Comparison of ENCODE assay signal across 1 cellular context in the genomic region with DNA sequence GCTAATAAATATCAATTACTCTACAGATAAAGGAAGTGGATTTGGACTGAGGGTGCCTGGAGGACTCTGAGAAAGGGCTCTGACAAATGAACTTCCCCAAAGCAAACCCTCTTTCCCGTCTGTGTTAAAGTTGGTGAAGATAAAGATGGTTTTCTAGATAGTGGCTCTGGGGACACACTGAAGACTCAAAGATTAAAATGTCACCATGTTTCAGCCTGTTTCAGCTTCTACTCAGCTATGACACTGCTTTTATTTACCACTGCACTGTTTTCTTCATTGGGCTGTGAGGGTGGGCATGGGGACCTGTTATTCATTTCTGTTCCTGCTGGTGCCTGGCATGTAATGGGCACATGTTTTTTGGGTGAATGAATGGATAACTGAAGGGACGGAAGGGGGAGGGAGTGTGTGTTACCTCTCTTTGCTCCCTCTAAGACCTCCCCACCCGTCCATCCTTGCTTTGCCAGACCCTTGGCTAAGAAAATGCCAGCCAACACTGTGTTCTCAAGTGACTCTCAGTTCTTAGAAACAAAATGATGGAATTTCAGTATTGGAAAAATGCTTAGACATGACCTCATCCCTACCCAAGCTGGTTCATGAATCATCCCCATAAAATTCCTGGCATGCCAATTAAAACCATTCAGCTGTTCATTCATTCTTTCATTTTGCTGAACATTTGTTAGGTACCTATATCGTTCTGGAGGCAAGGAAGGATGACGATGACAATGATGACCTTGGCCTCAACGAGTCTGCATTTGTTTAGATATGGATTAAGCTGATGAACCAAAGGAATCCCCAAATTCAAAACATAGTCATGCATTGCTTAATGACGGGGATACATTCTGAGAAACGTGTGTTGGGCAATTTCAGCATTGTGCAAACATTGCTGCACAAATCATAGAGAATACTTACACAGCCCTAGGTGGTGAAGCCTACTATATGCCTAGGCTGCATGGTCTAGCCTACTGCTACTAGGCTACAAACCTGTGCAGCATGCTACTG.
A peak's percentile ranks its signal among the peaks of the same experiment; 100 is the strongest.
TF ChIP-seq lines count a peak whose summit lies in the region.

No MANE protein-coding gene starts in this region.

TF ChIP-seq in K562, 482 proteins besides CTCF, POLR2A, EP300 and RAD21 (continued from another document and continues in another):
- TF ChIP-seq, protein P1, sequence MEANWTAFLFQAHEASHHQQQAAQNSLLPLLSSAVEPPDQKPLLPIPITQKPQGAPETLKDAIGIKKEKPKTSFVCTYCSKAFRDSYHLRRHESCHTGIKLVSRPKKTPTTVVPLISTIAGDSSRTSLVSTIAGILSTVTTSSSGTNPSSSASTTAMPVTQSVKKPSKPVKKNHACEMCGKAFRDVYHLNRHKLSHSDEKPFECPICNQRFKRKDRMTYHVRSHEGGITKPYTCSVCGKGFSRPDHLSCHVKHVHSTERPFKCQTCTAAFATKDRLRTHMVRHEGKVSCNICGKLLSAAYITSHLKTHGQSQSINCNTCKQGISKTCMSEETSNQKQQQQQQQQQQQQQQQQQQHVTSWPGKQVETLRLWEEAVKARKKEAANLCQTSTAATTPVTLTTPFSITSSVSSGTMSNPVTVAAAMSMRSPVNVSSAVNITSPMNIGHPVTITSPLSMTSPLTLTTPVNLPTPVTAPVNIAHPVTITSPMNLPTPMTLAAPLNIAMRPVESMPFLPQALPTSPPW (CRISPR knock-in tag; IDR thresholded peaks at IDR 0.05), result peak; percentile 27; the same call in 1 of the 2 replicates
- TF ChIP-seq MAFF (IDR thresholded peaks at IDR 0.05; ENCODE audit: low read length) (peak; percentile 32; the same call in 1 of the 2 replicates), C11orf30 (IDR thresholded peaks at IDR 0.05; ENCODE audit: low read depth) (peak; percentile 65), CEBPB (tag; IDR thresholded peaks at IDR 0.05) (peak; percentile 97), DPF2 (IDR thresholded peaks at IDR 0.05) (peak; percentile 85), MYBL2 (IDR thresholded peaks at IDR 0.05; ENCODE audit: low read depth) (no peak), MYBL2 (CRISPR knock-in tag; IDR thresholded peaks at IDR 0.05; ENCODE audit: borderline replicate concordance) (no peak), KDM5B (IDR thresholded peaks at IDR 0.05; ENCODE audit: insufficient replicate concordance, low read depth, low read length) (no peak), SMAD2 (IDR thresholded peaks at IDR 0.05; ENCODE audit: low read depth, low read length) (no peak), EHMT2 (IDR thresholded peaks at IDR 0.05) (peak; percentile 70; the same call in 1 of the 2 replicates), MAZ (CRISPR knock-in tag; conservative IDR thresholded peaks at IDR 0.05 in 1 of 2, IDR thresholded peaks at IDR 0.05 in 1 of 2) (no peak), TAL1 (IDR thresholded peaks at IDR 0.05) (peak; percentile 87), NFRKB (IDR thresholded peaks at IDR 0.05; ENCODE audit: low read depth) (0 out of 2 replicates have a peak, but pooled peaks have one; percentile 22), ZNF507 (tag; conservative IDR thresholded peaks at IDR 0.05) (no peak), HNRNPK (IDR thresholded peaks at IDR 0.05; ENCODE audit: low read depth, low read length, poor library complexity, severe bottlenecking) (no peak), ZNF766 (CRISPR knock-in tag; conservative IDR thresholded peaks at IDR 0.05) (peak; percentile 86), IRF2 (CRISPR knock-in tag; IDR thresholded peaks at IDR 0.05) (no peak), ELF4 (CRISPR knock-in tag; IDR thresholded peaks at IDR 0.05) (0 out of 2 replicates have a peak, but pooled peaks have one; percentile 57), COPS2 (conservative IDR thresholded peaks at IDR 0.05) (no peak), SMARCE1 (IDR thresholded peaks at IDR 0.05) (peak; percentile 71; the same call in 1 of the 2 replicates), CBX1 (IDR thresholded peaks at IDR 0.05; ENCODE audit: low read depth) (no peak), SMARCA4 (IDR thresholded peaks at IDR 0.05) (peak; percentile 83), FOXA3 (CRISPR knock-in tag; conservative IDR thresholded peaks at IDR 0.05 in 1 of 2, IDR thresholded peaks at IDR 0.05 in 1 of 2) (0 out of 4 replicates have a peak, but pooled peaks of 1 of the 2 experiments have one; percentile 9), GATA2 (CRISPR knock-in tag; IDR thresholded peaks at IDR 0.05) (peak; percentile 60), NFIX (CRISPR knock-in tag; IDR thresholded peaks at IDR 0.05; ENCODE audit: low read depth) (no peak), HDAC1 (IDR thresholded peaks at IDR 0.05) (0 out of 4 replicates have a peak, but pooled peaks of 1 of the 2 experiments have one; percentile 25)
- TF ChIP-seq, protein P2, sequence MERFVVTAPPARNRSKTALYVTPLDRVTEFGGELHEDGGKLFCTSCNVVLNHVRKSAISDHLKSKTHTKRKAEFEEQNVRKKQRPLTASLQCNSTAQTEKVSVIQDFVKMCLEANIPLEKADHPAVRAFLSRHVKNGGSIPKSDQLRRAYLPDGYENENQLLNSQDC (CRISPR knock-in tag; IDR thresholded peaks at IDR 0.05), result no peak
- TF ChIP-seq, protein P3, sequence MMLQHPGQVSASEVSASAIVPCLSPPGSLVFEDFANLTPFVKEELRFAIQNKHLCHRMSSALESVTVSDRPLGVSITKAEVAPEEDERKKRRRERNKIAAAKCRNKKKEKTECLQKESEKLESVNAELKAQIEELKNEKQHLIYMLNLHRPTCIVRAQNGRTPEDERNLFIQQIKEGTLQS (IDR thresholded peaks at IDR 0.05), result peak; percentile 72
- TF ChIP-seq, protein P3 (CRISPR knock-in tag; conservative IDR thresholded peaks at IDR 0.05), result no peak
- TF ChIP-seq, protein P4, sequence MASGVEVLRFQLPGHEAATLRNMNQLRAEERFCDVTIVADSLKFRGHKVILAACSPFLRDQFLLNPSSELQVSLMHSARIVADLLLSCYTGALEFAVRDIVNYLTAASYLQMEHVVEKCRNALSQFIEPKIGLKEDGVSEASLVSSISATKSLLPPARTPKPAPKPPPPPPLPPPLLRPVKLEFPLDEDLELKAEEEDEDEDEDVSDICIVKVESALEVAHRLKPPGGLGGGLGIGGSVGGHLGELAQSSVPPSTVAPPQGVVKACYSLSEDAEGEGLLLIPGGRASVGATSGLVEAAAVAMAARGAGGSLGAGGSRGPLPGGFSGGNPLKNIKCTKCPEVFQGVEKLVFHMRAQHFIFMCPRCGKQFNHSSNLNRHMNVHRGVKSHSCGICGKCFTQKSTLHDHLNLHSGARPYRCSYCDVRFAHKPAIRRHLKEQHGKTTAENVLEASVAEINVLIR (CRISPR knock-in tag; IDR thresholded peaks at IDR 0.05), result 0 out of 2 replicates have a peak, but pooled peaks have one; percentile 35
- TF ChIP-seq, protein P5, sequence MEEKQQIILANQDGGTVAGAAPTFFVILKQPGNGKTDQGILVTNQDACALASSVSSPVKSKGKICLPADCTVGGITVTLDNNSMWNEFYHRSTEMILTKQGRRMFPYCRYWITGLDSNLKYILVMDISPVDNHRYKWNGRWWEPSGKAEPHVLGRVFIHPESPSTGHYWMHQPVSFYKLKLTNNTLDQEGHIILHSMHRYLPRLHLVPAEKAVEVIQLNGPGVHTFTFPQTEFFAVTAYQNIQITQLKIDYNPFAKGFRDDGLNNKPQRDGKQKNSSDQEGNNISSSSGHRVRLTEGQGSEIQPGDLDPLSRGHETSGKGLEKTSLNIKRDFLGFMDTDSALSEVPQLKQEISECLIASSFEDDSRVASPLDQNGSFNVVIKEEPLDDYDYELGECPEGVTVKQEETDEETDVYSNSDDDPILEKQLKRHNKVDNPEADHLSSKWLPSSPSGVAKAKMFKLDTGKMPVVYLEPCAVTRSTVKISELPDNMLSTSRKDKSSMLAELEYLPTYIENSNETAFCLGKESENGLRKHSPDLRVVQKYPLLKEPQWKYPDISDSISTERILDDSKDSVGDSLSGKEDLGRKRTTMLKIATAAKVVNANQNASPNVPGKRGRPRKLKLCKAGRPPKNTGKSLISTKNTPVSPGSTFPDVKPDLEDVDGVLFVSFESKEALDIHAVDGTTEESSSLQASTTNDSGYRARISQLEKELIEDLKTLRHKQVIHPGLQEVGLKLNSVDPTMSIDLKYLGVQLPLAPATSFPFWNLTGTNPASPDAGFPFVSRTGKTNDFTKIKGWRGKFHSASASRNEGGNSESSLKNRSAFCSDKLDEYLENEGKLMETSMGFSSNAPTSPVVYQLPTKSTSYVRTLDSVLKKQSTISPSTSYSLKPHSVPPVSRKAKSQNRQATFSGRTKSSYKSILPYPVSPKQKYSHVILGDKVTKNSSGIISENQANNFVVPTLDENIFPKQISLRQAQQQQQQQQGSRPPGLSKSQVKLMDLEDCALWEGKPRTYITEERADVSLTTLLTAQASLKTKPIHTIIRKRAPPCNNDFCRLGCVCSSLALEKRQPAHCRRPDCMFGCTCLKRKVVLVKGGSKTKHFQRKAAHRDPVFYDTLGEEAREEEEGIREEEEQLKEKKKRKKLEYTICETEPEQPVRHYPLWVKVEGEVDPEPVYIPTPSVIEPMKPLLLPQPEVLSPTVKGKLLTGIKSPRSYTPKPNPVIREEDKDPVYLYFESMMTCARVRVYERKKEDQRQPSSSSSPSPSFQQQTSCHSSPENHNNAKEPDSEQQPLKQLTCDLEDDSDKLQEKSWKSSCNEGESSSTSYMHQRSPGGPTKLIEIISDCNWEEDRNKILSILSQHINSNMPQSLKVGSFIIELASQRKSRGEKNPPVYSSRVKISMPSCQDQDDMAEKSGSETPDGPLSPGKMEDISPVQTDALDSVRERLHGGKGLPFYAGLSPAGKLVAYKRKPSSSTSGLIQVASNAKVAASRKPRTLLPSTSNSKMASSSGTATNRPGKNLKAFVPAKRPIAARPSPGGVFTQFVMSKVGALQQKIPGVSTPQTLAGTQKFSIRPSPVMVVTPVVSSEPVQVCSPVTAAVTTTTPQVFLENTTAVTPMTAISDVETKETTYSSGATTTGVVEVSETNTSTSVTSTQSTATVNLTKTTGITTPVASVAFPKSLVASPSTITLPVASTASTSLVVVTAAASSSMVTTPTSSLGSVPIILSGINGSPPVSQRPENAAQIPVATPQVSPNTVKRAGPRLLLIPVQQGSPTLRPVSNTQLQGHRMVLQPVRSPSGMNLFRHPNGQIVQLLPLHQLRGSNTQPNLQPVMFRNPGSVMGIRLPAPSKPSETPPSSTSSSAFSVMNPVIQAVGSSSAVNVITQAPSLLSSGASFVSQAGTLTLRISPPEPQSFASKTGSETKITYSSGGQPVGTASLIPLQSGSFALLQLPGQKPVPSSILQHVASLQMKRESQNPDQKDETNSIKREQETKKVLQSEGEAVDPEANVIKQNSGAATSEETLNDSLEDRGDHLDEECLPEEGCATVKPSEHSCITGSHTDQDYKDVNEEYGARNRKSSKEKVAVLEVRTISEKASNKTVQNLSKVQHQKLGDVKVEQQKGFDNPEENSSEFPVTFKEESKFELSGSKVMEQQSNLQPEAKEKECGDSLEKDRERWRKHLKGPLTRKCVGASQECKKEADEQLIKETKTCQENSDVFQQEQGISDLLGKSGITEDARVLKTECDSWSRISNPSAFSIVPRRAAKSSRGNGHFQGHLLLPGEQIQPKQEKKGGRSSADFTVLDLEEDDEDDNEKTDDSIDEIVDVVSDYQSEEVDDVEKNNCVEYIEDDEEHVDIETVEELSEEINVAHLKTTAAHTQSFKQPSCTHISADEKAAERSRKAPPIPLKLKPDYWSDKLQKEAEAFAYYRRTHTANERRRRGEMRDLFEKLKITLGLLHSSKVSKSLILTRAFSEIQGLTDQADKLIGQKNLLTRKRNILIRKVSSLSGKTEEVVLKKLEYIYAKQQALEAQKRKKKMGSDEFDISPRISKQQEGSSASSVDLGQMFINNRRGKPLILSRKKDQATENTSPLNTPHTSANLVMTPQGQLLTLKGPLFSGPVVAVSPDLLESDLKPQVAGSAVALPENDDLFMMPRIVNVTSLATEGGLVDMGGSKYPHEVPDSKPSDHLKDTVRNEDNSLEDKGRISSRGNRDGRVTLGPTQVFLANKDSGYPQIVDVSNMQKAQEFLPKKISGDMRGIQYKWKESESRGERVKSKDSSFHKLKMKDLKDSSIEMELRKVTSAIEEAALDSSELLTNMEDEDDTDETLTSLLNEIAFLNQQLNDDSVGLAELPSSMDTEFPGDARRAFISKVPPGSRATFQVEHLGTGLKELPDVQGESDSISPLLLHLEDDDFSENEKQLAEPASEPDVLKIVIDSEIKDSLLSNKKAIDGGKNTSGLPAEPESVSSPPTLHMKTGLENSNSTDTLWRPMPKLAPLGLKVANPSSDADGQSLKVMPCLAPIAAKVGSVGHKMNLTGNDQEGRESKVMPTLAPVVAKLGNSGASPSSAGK (IDR thresholded peaks at IDR 0.05), result no peak
- TF ChIP-seq, protein P6, sequence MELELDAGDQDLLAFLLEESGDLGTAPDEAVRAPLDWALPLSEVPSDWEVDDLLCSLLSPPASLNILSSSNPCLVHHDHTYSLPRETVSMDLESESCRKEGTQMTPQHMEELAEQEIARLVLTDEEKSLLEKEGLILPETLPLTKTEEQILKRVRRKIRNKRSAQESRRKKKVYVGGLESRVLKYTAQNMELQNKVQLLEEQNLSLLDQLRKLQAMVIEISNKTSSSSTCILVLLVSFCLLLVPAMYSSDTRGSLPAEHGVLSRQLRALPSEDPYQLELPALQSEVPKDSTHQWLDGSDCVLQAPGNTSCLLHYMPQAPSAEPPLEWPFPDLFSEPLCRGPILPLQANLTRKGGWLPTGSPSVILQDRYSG (tag; conservative IDR thresholded peaks at IDR 0.05; ENCODE audit: low read depth), result 0 out of 2 replicates have a peak, but pooled peaks have one; percentile 30
- TF ChIP-seq, protein P7, sequence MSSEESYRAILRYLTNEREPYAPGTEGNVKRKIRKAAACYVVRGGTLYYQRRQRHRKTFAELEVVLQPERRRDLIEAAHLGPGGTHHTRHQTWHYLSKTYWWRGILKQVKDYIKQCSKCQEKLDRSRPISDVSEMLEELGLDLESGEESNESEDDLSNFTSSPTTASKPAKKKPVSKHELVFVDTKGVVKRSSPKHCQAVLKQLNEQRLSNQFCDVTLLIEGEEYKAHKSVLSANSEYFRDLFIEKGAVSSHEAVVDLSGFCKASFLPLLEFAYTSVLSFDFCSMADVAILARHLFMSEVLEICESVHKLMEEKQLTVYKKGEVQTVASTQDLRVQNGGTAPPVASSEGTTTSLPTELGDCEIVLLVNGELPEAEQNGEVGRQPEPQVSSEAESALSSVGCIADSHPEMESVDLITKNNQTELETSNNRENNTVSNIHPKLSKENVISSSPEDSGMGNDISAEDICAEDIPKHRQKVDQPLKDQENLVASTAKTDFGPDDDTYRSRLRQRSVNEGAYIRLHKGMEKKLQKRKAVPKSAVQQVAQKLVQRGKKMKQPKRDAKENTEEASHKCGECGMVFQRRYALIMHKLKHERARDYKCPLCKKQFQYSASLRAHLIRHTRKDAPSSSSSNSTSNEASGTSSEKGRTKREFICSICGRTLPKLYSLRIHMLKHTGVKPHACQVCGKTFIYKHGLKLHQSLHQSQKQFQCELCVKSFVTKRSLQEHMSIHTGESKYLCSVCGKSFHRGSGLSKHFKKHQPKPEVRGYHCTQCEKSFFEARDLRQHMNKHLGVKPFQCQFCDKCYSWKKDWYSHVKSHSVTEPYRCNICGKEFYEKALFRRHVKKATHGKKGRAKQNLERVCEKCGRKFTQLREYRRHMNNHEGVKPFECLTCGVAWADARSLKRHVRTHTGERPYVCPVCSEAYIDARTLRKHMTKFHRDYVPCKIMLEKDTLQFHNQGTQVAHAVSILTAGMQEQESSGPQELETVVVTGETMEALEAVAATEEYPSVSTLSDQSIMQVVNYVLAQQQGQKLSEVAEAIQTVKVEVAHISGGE (CRISPR knock-in tag; IDR thresholded peaks at IDR 0.05), result 0 out of 6 replicates have a peak, but pooled peaks of 1 of the 3 experiments have one; percentile 18
